ENCODE assay signal across 1 cellular context in genomic region chr11:66476841-66477251, GRCh38.
TF ChIP-seq lines count a peak whose summit lies in the region.

No MANE protein-coding gene starts in this region.

TF ChIP-seq in IMR-90, 13 proteins besides CTCF, POLR2A, EP300 and RAD21:
- TF ChIP-seq SMC3 (IDR thresholded peaks at IDR 0.05; ENCODE audit: low read depth, low read length) (no peak), ELK1 (IDR thresholded peaks at IDR 0.05; ENCODE audit: borderline replicate concordance, low read depth, low read length) (no peak), NFE2L2 (IDR thresholded peaks at IDR 0.05; ENCODE audit: low read depth, low read length) (no peak), FOS (IDR thresholded peaks at IDR 0.05; ENCODE audit: low read depth, low read length) (no peak), CHD1 (IDR thresholded peaks at IDR 0.05; ENCODE audit: low read depth, low read length) (no peak), MXI1 (IDR thresholded peaks at IDR 0.05; ENCODE audit: borderline replicate concordance, low read depth, low read length) (no peak), RFX5 (IDR thresholded peaks at IDR 0.05; ENCODE audit: low read depth, low read length) (no peak), RCOR1 (IDR thresholded peaks at IDR 0.05; ENCODE audit: insufficient replicate concordance, low read length) (no peak), MAZ (IDR thresholded peaks at IDR 0.05; ENCODE audit: borderline replicate concordance, low read depth, low read length) (no peak), CEBPB (IDR thresholded peaks at IDR 0.05; ENCODE audit: low read depth, low read length) (no peak), MAFK (IDR thresholded peaks at IDR 0.05; ENCODE audit: low read depth, low read length) (no peak), BHLHE40 (IDR thresholded peaks at IDR 0.05; ENCODE audit: low read depth, low read length) (no peak)
- TF ChIP-seq, protein P1, sequence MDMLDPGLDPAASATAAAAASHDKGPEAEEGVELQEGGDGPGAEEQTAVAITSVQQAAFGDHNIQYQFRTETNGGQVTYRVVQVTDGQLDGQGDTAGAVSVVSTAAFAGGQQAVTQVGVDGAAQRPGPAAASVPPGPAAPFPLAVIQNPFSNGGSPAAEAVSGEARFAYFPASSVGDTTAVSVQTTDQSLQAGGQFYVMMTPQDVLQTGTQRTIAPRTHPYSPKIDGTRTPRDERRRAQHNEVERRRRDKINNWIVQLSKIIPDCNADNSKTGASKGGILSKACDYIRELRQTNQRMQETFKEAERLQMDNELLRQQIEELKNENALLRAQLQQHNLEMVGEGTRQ (IDR thresholded peaks at IDR 0.05; ENCODE audit: low read depth, low read length): no peak; the same call in 1 of the 2 replicates
TF ChIP-seq in IMR-90: peak in this region for 0.
